Comparison of ENCODE assay signal across 8 cellular contexts in genomic region chr11:62573592-62574362, GRCh38. TPM values are rescaled to one million over a fixed set of nuclear protein-coding genes. Genes with fewer than 3 reads are reported as not detected.
DNase-seq lines count a peak whose midpoint lies in the region; ATAC-seq, FAIRE-seq and TF ChIP-seq lines count a peak whose summit lies in the region.

TSS of gene EEF1G (minus strand) at chr11:62573891. CDS start at chr11:62573842, 49 bp downstream.

- H3K9me1 ChIP-seq in endothelial cell of umbilical vein (replicated peaks; ENCODE audit: control insufficient read depth, extremely low read depth, insufficient read depth, low read length) = no peaks in the 10 kb centered on the region

- H3K36me3 ChIP-seq in OCI-LY7 (ENCODE audit: insufficient read depth, low read length) (peaks cover 91% of the 10 kb centered on the region), endothelial cell of umbilical vein (ENCODE audit: control insufficient read depth in 2 of 2, extremely low read depth in 1 of 2, insufficient read depth in 2 of 2, low read length in 2 of 2) (peaks cover 21 to 23% of the 10 kb centered on the region in 2 experiments)

- H2AFZ ChIP-seq in OCI-LY7 (ENCODE audit: low read length) = peak within 1 kb of the TSS; percentile 77; the same call in 1 of the 2 replicates
- peak within 1 kb of the TSS; percentile 4 for H2AFZ ChIP-seq in endothelial cell of umbilical vein (ENCODE audit: low read depth, low read length)

- H3K4me3 ChIP-seq in OCI-LY7 (ENCODE audit: low read depth, low read length, poor library complexity, severe bottlenecking) = peak within 1 kb of the TSS; percentile 87
- peak within 1 kb of the TSS; percentile 51 to 85 (median 70) for H3K4me3 ChIP-seq in endothelial cell of umbilical vein (replicated peaks in 1 of 3; ENCODE audit: insufficient read depth in 1 of 3, low read depth in 1 of 3, low read length in 3 of 3)
- H3K4me3 ChIP-seq in mononuclear cell (ENCODE audit: low read length) = peak within 1 kb of the TSS; percentile 72

- peak; percentile 77 for ATAC-seq in GM21526 (IDR thresholded peaks at IDR 0.05; ENCODE audit: low FRiP score, unreplicated experiment)

- H3K9ac ChIP-seq in endothelial cell of umbilical vein (replicated peaks; ENCODE audit: extremely low read depth, insufficient read depth, low read length) = peak within 1 kb of the TSS; percentile 95

- no peaks in the 10 kb centered on the region for H3K9me2 ChIP-seq in OCI-LY7 (ENCODE audit: insufficient read depth, low read length)

- peak; percentile 96 for TF ChIP-seq POLR2A in endothelial cell of umbilical vein (IDR thresholded peaks at IDR 0.05; ENCODE audit: low read depth, low read length)

- no TSS peak for BruUV-seq in OCI-LY7 (replicated peaks; lab: Mats Ljungman, UMichigan)
- BruUV-seq in endothelial cell of umbilical vein (replicated peaks; lab: Mats Ljungman, UMichigan) = no TSS peak

- H3K9me3 ChIP-seq in OCI-LY7 (ENCODE audit: low read length) (no peaks in the 10 kb centered on the region), endothelial cell of umbilical vein (replicated peaks; ENCODE audit: control insufficient read depth, insufficient read depth, low read length) (no peaks in the 10 kb centered on the region), mononuclear cell (ENCODE audit: low read depth, low read length) (no peaks in the 10 kb centered on the region)

- dilution Hi-C loops in endothelial cell of umbilical vein (cut with MboI; ENCODE audit: extremely low pct_ligation_motif_present, low sequenced_read_pairs) = no loop called here

- peaks cover 56% of the 10 kb centered on the region for H3K79me2 ChIP-seq in OCI-LY7 (ENCODE audit: insufficient read depth, low read depth, low read length)
- peaks cover 67% of the 10 kb centered on the region for H3K79me2 ChIP-seq in endothelial cell of umbilical vein (ENCODE audit: control insufficient read depth, insufficient read depth, low read length)

- DNase-seq in D721Med (ENCODE audit: insufficient read length, low spot score) = peak; percentile 96
- peak; percentile 96 for DNase-seq in HuH-7.5 (ENCODE audit: low spot score)
- DNase-seq in OCI-LY7 (ENCODE audit: low spot score) = peak; percentile 99
- DNase-seq in activated T-cell treated with anti-CD3 and anti-CD28 coated beads for 1 hour (ENCODE audit: low read depth) = peak; percentile 95
- DNase-seq in endothelial cell of umbilical vein (ENCODE audit: low read depth, low spot score) = peak; percentile 100
- peak; percentile 89 to 96 for DNase-seq in stimulated activated CD8-positive, alpha-beta memory T cell treated with anti-CD3 and anti-CD28 coated beads, Interleukin-4, amount 100 ng/mL, for 1 hour (ENCODE audit: low read depth in 2 of 2, low spot score in 1 of 2)

- peak within 1 kb of the TSS; percentile 96 for H3K4me2 ChIP-seq in OCI-LY7 (ENCODE audit: low read length)
- H3K4me2 ChIP-seq in endothelial cell of umbilical vein (ENCODE audit: insufficient read depth, low read length) = peak within 1 kb of the TSS; percentile 92

- peaks cover 35% of the 10 kb centered on the region for H3K4me1 ChIP-seq in OCI-LY7 (ENCODE audit: insufficient read depth, low read length, poor library complexity, severe bottlenecking)
- peaks cover 59% of the 10 kb centered on the region for H3K4me1 ChIP-seq in endothelial cell of umbilical vein (ENCODE audit: control insufficient read depth, extremely low read depth, insufficient read depth, low read length)
- peaks cover 28% of the 10 kb centered on the region for H3K4me1 ChIP-seq in mononuclear cell (ENCODE audit: insufficient read depth, low read length)

- H3K27ac ChIP-seq in OCI-LY7 (ENCODE audit: low read depth, low read length, poor library complexity, severe bottlenecking) (peak within 1 kb of the TSS; percentile 62), endothelial cell of umbilical vein (ENCODE audit: insufficient read depth, low read depth, low read length) (peak within 1 kb of the TSS; percentile 99)

- FAIRE-seq in D721Med (lab: Jason Lieb, UNC) = no peak
- FAIRE-seq in endothelial cell of umbilical vein (lab: Jason Lieb, UNC) = peak; percentile 100

- H3K27me3 ChIP-seq in endothelial cell of umbilical vein (ENCODE audit: control insufficient read depth in 2 of 2, insufficient read depth in 2 of 2, low read length in 2 of 2) (no peaks in the 10 kb centered on the region), mononuclear cell (ENCODE audit: insufficient read depth, low read length) (no peaks in the 10 kb centered on the region)

- peaks cover 20% of the 10 kb centered on the region for H4K20me1 ChIP-seq in OCI-LY7 (ENCODE audit: insufficient read depth, low read length)
- H4K20me1 ChIP-seq in endothelial cell of umbilical vein (replicated peaks; ENCODE audit: control insufficient read depth, extremely low read depth, insufficient read depth, low read length) = no peaks in the 10 kb centered on the region

- CTCF ChIA-PET in OCI-LY7 (lab: Charles Lee; ENCODE audit: unreplicated experiment) = interaction anchor here (1.0 to 1.2 kb wide), 2 partner anchors 18 to 149 kb away, joined by 5 read pairs; partner anchors contain the start of gene TUT1
- CTCF ChIA-PET in endothelial cell of umbilical vein (lab: Charles Lee) = interaction anchor here (0.6 to 2.8 kb wide), 19 partner anchors 11 to 370 kb away, joined by 3 to 18 read pairs (median 4); partner anchors contain the start of genes B3GAT3, EML3, MTA2 and ROM1

- POLR2A ChIA-PET in OCI-LY7 (lab: Charles Lee) (interaction anchor here (0.6 to 2.0 kb wide), 18 partner anchors 9 to 1317 kb away, joined by 3 to 35 read pairs (median 5); partner anchors contain the start of genes B3GAT3, C11orf98, CSKMT and HNRNPUL2), endothelial cell of umbilical vein (lab: Charles Lee) (interaction anchor here (0.6 to 5.7 kb wide), 18 partner anchors 9 to 268 kb away, joined by 3 to 75 read pairs (median 4); partner anchors contain the start of genes C11orf98, CSKMT, HNRNPUL2 and INTS5)

- intact Hi-C loops in OCI-LY7 (cut with micrococcal nuclease; ENCODE audit: unreplicated experiment) (loop anchor here (2.0 to 5.0 kb wide), 2 partner anchors 17 to 309 kb away; partner anchors contain the start of genes SLC3A2 and TUT1), endothelial cell of umbilical vein (cut with micrococcal nuclease) (loop anchor here (1.0 kb wide), 2 partner anchors 39 to 73 kb away; partner anchors contain the start of genes EML3 and GANAB)

- TF ChIP-seq CTCF in D721Med (IDR thresholded peaks at IDR 0.05; ENCODE audit: insufficient read depth, missing control alignments) (no peak), OCI-LY7 (conservative IDR thresholded peaks at IDR 0.05; ENCODE audit: low read length) (no peak), endothelial cell of umbilical vein (IDR thresholded peaks at IDR 0.05; ENCODE audit: extremely low read depth in 1 of 2, insufficient read depth in 1 of 2, low read depth in 1 of 2, low read length in 2 of 2) (no peak)

TF ChIP-seq in endothelial cell of umbilical vein, 7 proteins besides CTCF, POLR2A, EP300 and RAD21:
- no peak for TF ChIP-seq EZH2 (IDR thresholded peaks at IDR 0.05; ENCODE audit: borderline replicate concordance, low read depth, low read length, severe bottlenecking)
- no peak for TF ChIP-seq FOS (IDR thresholded peaks at IDR 0.05; ENCODE audit: borderline replicate concordance, insufficient read depth, low read length)
- TF ChIP-seq GATA2 (IDR thresholded peaks at IDR 0.05; ENCODE audit: insufficient read depth, insufficient read length, low read depth, low read length) = no peak
- peak; percentile 94 for TF ChIP-seq POLR2AphosphoS5 (IDR thresholded peaks at IDR 0.05; ENCODE audit: insufficient read depth, low read depth, low read length)
- TF ChIP-seq MAX (IDR thresholded peaks at IDR 0.05; ENCODE audit: insufficient read depth, insufficient read length) = no peak
- TF ChIP-seq JUN (IDR thresholded peaks at IDR 0.05; ENCODE audit: borderline replicate concordance, insufficient read depth, insufficient read length, low read depth) = no peak
- TF ChIP-seq MYC (IDR thresholded peaks at IDR 0.05; ENCODE audit: low read depth, low read length) = no peak

RNA-seq across cellular contexts. Expression of gene EEF1G, which starts in this region (rescaled TPM):
- 2,328 and 2,651 TPM in 2 replicates for total RNA-seq in OCI-LY7 (2014; rRNA removed; shearing (Covaris generic))
- 1,778 and 1,903 TPM in 2 replicates for total RNA-seq in OCI-LY7 (2022)
- 1,341 and 1,345 TPM in 2 replicates for total RNA-seq in endothelial cell of umbilical vein
- polyA plus RNA-seq in endothelial cell of umbilical vein = 1,723 and 2,133 TPM in 2 replicates
- polyA plus RNA-seq in endothelial cell of umbilical vein (2011; cell fraction: cytosol; rRNA removed) = 2,150 and 2,252 TPM in 2 replicates
- polyA plus RNA-seq in endothelial cell of umbilical vein (2011; cell fraction: nucleus; rRNA removed) = 635 and 665 TPM in 2 replicates
- polyA plus RNA-seq in endothelial cell of umbilical vein (2012) = 1,499 and 2,213 TPM in 2 replicates
- polyA minus RNA-seq in endothelial cell of umbilical vein = 1,683 and 1,722 TPM in 2 replicates
- polyA minus RNA-seq in endothelial cell of umbilical vein (2011; cell fraction: cytosol; rRNA and poly(A)+ RNA removed) = 1,661 TPM
- polyA minus RNA-seq in endothelial cell of umbilical vein (2011; cell fraction: nucleus; rRNA and poly(A)+ RNA removed) = 130 and 133 TPM in 2 replicates
- total RNA-seq in mononuclear cell = 2,066 TPM

Comparison
In these comparisons a context has a peak if more than half of its experiments do, and no peak if none do; other contexts are left out.
1. Peak in every context shown above with its lines: DNase-seq, ATAC-seq, H3K4me3 ChIP-seq and H3K27ac ChIP-seq.